Comparison of ENCODE assay signal across 25 cellular contexts in genomic region chr5:1132570-1132969, GRCh38.
"Had no signal": no experiment of that assay in that cellular context is flagged by ENCODE, and none has a peak within 500 bp of the region (broad histone marks: within the 10 kb centered on the region; RNA-seq: fewer than 3 reads in every experiment).

No MANE protein-coding gene starts in this region.

- H3K4me1 ChIP-seq: foreskin keratinocyte had no signal

- H3K27ac ChIP-seq: foreskin keratinocyte, hepatocyte, lower lobe of right lung, tibial artery, upper lobe of right lung had no signal

- H3K4me2 ChIP-seq: hepatocyte, smooth muscle cell had no signal

- DNase-seq: activated CD4-positive, alpha-beta T cell treated with anti-CD3 and anti-CD28 coated beads for 36 hours; activated CD4-positive, CD25-positive, alpha-beta regulatory T cell; activated CD8-positive, alpha-beta memory T cell treated with anti-CD3 and anti-CD28 coated beads, Interleukin-2, amount 10 ng/mL, durations not matched to agents 7 days and 5 days; activated CD8-positive, alpha-beta T cell treated with anti-CD3 and anti-CD28 coated beads, Interleukin-2, amount 10 ng/mL, durations not matched to agents 7 days and 5 days; activated effector memory CD4-positive, alpha-beta T cell treated with Interleukin-2 at 50 U/mL for 16 hours; activated naive CD4-positive, alpha-beta T cell treated with Interleukin-2 at 50 U/mL for 16 hours; activated T-cell treated with anti-CD3 and anti-CD28 coated beads for 4 hours; anterior cingulate cortex; dermis blood vessel endothelial cell; effector CD4-positive, alpha-beta T cell; foreskin keratinocyte; lower lobe of right lung; mesenchymal stem cell; naive thymus-derived CD8-positive, alpha-beta T cell; posterior cingulate gyrus; stimulated activated CD4-positive, alpha-beta T cell treated with anti-CD3 and anti-CD28 coated beads, Interleukin-1b, Interleukin-23, amount 100 ng/mL, for 48 hours; stimulated activated naive B cell treated with anti-CD40 and anti-IgM and Interleukin-4, amounts not matched to agents 10 μg/mL and 1 μg/mL and 100 μg/mL, for 72 hours; stomach; T-helper 1 cell; tibial artery; upper lobe of right lung had no signal

- H3K27me3 ChIP-seq: esophagus muscularis mucosa, hepatocyte, upper lobe of right lung had no signal

- H3K4me3 ChIP-seq: esophagus muscularis mucosa, hepatocyte, lower lobe of right lung, smooth muscle cell, stomach, suprapubic skin, tibial artery, upper lobe of right lung had no signal

- H3K9me3 ChIP-seq: esophagus muscularis mucosa, lower lobe of right lung, stomach, suprapubic skin, tibial artery, upper lobe of right lung had no signal

- H3K36me3 ChIP-seq: esophagus muscularis mucosa, lower lobe of right lung, stomach, suprapubic skin, tibial artery, upper lobe of right lung had no signal
